In the genomic region with DNA sequence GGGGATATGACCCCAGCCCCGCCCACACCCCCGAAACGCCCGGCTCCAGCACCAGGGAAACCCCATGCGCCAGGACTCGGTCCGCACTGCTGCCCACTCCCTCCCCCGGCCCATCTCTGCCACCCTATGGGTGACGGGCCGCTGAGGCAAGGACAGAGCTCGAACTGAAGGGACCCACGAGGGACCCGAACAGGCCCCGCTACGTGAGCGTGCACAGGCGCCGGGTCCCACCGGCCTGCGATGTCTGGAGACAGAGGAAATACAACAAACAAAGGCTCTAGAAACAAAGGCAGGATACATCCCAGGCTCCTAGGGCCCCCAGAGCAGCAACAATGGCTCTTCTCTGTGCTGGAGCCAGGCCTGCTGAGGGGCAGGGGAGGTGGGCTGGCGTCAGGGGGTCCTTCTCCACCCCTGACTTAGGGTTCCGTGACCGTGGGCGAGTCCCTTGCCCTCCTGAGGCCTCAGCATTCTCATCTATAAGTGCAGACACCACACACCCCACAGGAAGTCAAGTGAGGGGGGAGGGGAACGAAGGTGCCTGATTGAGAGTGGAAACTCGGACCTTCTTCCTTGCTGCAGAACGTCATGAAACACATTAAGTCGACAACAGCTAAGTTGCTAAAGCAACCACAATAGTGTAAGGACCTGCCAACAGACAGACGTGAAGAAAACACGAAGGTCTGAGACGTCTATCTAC, we compare ENCODE assay signal across 8 cellular contexts. TPM values are rescaled to one million over a fixed set of nuclear protein-coding genes. Genes with fewer than 3 reads are reported as not detected.
DNase-seq lines count a peak whose midpoint lies in the region; ATAC-seq, FAIRE-seq and TF ChIP-seq lines count a peak whose summit lies in the region.

No MANE protein-coding gene starts in this region.

- peaks cover 27% of the 10 kb centered on the region for H3K79me2 ChIP-seq in neural cell (replicated peaks; ENCODE audit: insufficient read depth, low read length)

- H3K4me3 ChIP-seq in bronchial epithelial cell (ENCODE audit: low read depth, low read length) (no peak overlapping the region), neural cell (ENCODE audit: low read length) (peak overlapping the region; percentile 98), uterus (no peak overlapping the region)

- H4K20me1 ChIP-seq in neural cell (ENCODE audit: insufficient read depth), result peaks cover 8% of the 10 kb centered on the region

- no peak overlapping the region for H3K9ac ChIP-seq in neural cell (ENCODE audit: low read length)

- H3K27me3 ChIP-seq in bronchial epithelial cell (ENCODE audit: control insufficient read depth, insufficient read depth, low read length) (no peaks in the 10 kb centered on the region), neural cell (ENCODE audit: insufficient read depth, low read depth, low read length) (no peaks in the 10 kb centered on the region), uterus (no peaks in the 10 kb centered on the region)

- intact Hi-C loops in Right ventricle myocardium inferior (cut with DNase I) (no loop called here), Right ventricle myocardium superior (cut with DNase I) (no loop called here), uterus (cut with DNase I; ENCODE audit: low total_unique reads) (no loop called here), left colon (cut with DNase I, micrococcal nuclease) (no loop called here)

- TF ChIP-seq POLR2A in uterus (IDR thresholded peaks at IDR 0.05), result no peak

- peaks cover 0 to 30% of the 10 kb centered on the region in 2 donors for H3K4me1 ChIP-seq in uterus

- no peak overlapping the region for H3K4me2 ChIP-seq in neural cell (ENCODE audit: low read length)

- H3K27ac ChIP-seq in neural cell (ENCODE audit: low read length) (no peak overlapping the region), uterus (peak overlapping the region; percentile 30 to 87)

- no peak for TF ChIP-seq RAD21 in neural cell (conservative IDR thresholded peaks at IDR 0.05)

- H3K9me2 ChIP-seq in neural cell (ENCODE audit: insufficient read depth, low read length), result no peaks in the 10 kb centered on the region

- TF ChIP-seq EP300 in neural cell (conservative IDR thresholded peaks at IDR 0.05; ENCODE audit: poor library complexity, severe bottlenecking), result no peak

- H3K9me3 ChIP-seq in neural cell (ENCODE audit: low read length) (no peaks in the 10 kb centered on the region), uterus (no peaks in the 10 kb centered on the region)

- DNase-seq in Right ventricle myocardium inferior (ENCODE audit: missing footprints) (peak; percentile 57), Right ventricle myocardium superior (no peak), bronchial epithelial cell (ENCODE audit: low read depth) (no peak), uterus (no peak), left colon (no peak), KG1 (lab: John Stamatoyannopoulos, UW) (no peak), DMS53 (lab: John Stamatoyannopoulos, UW) (no peak)

- H3F3A ChIP-seq in neural cell (ENCODE audit: insufficient read depth, low read length, poor library complexity, severe bottlenecking), result no peaks in the 10 kb centered on the region

- peak; percentile 84 for FAIRE-seq in bronchial epithelial cell (lab: Jason Lieb, UNC)

- peaks cover 9% of the 10 kb centered on the region for H3K36me3 ChIP-seq in bronchial epithelial cell (ENCODE audit: control insufficient read depth, insufficient read depth, low read length)
- H3K36me3 ChIP-seq in neural cell (ENCODE audit: insufficient read depth, low read length), result no peaks in the 10 kb centered on the region
- no peaks in the 10 kb centered on the region for H3K36me3 ChIP-seq in uterus

- no peak for ATAC-seq in Right ventricle myocardium inferior
- ATAC-seq in Right ventricle myocardium superior (ENCODE audit: poor library complexity), result no peak
- no peak for ATAC-seq in left colon

- TF ChIP-seq CTCF in bronchial epithelial cell (IDR thresholded peaks at IDR 0.05; ENCODE audit: insufficient read depth, low read length, severe bottlenecking), result no peak
- no peak for TF ChIP-seq CTCF in neural cell (IDR thresholded peaks at IDR 0.05; ENCODE audit: poor library complexity, severe bottlenecking)
- no peak for TF ChIP-seq CTCF in uterus (IDR thresholded peaks at IDR 0.05)

- no peak overlapping the region for H2AFZ ChIP-seq in neural cell (ENCODE audit: low read depth, low read length)

TF ChIP-seq in neural cell, 6 proteins besides CTCF, POLR2A, EP300 and RAD21:
- TF ChIP-seq REST (IDR thresholded peaks at IDR 0.05; ENCODE audit: borderline replicate concordance) (no peak), TAF1 (IDR thresholded peaks at IDR 0.05; ENCODE audit: low read depth) (no peak), POLR2AphosphoS5 (IDR thresholded peaks at IDR 0.05) (no peak)

RNA-seq across cellular contexts. Expression of gene ABHD17A, which starts 3.1 kb away (rescaled TPM):
- 61.5 TPM for total RNA-seq in Right ventricle myocardium inferior
- 55.7 TPM for total RNA-seq in Right ventricle myocardium superior
- total RNA-seq in bronchial epithelial cell, result 48.4 and 71.0 TPM in 2 replicates
- 116 and 140 TPM in 2 replicates for polyA plus RNA-seq in neural cell
- polyA minus RNA-seq in neural cell, result 49.9 and 68.2 TPM in 2 replicates
- 100 to 1,000 TPM in 1 of 4 donors, 10 to 100 TPM in 3; 33.8 to 142 (median 63.7) TPM for total RNA-seq in uterus
- 10 to 100 TPM; 61.5 to 63.5 TPM for total RNA-seq in left colon

RNA-seq across cellular contexts. Expression of gene KLF16, which starts 18.9 kb away (rescaled TPM):
- 11.0 TPM for total RNA-seq in Right ventricle myocardium inferior
- total RNA-seq in Right ventricle myocardium superior, result 6.2 TPM
- 5.3 and 6.4 TPM in 2 replicates for total RNA-seq in bronchial epithelial cell
- polyA plus RNA-seq in neural cell, result 2.2 and 3.5 TPM in 2 replicates
- 1.3 and 5.6 TPM in 2 replicates for polyA minus RNA-seq in neural cell
- total RNA-seq in uterus, result 10 to 100 TPM in 1 of 4 donors, 1 to 10 TPM in 1, under 1 TPM in 1, not detected in 1; 0.26 to 17.7 (median 3.9) TPM
- 10 to 100 TPM; 30.6 to 35.9 TPM for total RNA-seq in left colon

RNA-seq across cellular contexts. Expression of gene ADAT3, which starts 23.0 kb away (rescaled TPM):
- total RNA-seq in Right ventricle myocardium inferior, result 1.6 TPM
- 2.1 TPM for total RNA-seq in Right ventricle myocardium superior
- 0.79 and 1.9 TPM in 2 replicates for total RNA-seq in bronchial epithelial cell
- polyA plus RNA-seq in neural cell, result 1.6 TPM in 2 replicates
- 2.4 and 2.7 TPM in 2 replicates for polyA minus RNA-seq in neural cell
- 1 to 10 TPM; 1.0 to 5.5 (median 2.8) TPM for total RNA-seq in uterus
- total RNA-seq in left colon, result 10 to 100 TPM; 19.1 to 29.1 TPM

RNA-seq across cellular contexts. Expression of gene SCAMP4, which starts 23.0 kb away (rescaled TPM):
- total RNA-seq in Right ventricle myocardium inferior, result 17.9 TPM
- total RNA-seq in Right ventricle myocardium superior, result 16.2 TPM
- total RNA-seq in bronchial epithelial cell, result 14.2 and 15.4 TPM in 2 replicates
- 12.7 and 13.3 TPM in 2 replicates for polyA plus RNA-seq in neural cell
- polyA minus RNA-seq in neural cell, result 15.4 and 23.6 TPM in 2 replicates
- 10 to 100 TPM in 3 of 4 donors, 1 to 10 TPM in 1; 9.5 to 68.9 (median 28.0) TPM for total RNA-seq in uterus
- total RNA-seq in left colon, result 10 to 100 TPM; 56.3 to 76.5 TPM

RNA-seq across cellular contexts. Expression of gene REXO1, which starts 34.0 kb away (rescaled TPM):
- total RNA-seq in Right ventricle myocardium inferior (17.8 TPM), Right ventricle myocardium superior (13.6 TPM), bronchial epithelial cell (2.4 and 3.8 TPM in 2 replicates), uterus (10 to 100 TPM in 2 of 4 donors, 1 to 10 TPM in 2; 1.5 to 67.4 (median 25.1) TPM), left colon (10 to 100 TPM; 41.9 to 43.0 TPM)
- polyA plus RNA-seq in neural cell, result 9.2 and 18.5 TPM in 2 replicates
- 14.6 and 20.7 TPM in 2 replicates for polyA minus RNA-seq in neural cell
